ENCODE assay signal across 8 cellular contexts in the genomic region with DNA sequence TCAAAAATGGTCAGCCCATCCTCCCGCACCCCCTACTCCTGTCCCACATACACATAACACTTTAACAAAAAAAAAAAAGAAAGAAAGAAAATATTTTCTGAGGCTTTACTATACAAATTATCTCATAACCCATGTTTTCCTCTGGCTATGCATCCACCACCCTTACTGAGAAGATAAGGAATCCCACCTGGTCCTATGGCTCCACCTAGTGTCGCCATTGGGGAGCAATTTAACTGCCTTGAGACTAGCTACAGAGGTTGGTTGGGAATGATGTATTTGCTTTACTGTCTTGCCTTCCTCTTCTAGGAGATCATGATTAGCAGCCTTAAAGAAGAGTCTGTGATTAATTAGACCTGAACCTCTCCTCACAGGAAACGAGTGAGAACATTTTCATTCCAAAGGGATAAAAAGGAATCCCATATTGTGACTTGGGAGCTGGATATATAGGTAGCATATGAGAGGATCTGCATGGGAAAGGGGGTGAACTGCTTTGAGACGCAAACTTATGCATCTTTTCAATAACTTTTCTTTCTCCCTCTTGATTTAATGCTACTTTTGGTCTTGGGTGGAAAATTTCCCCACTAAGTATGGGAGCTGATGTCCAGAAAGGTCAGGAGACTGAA.
DNase-seq lines count a peak whose midpoint lies in the region; ATAC-seq and TF ChIP-seq lines count a peak whose summit lies in the region.

No MANE protein-coding gene starts in this region.

- TF ChIP-seq POLR2A in body of pancreas (IDR thresholded peaks at IDR 0.05) = no peak

- ATAC-seq in GM18519 (IDR thresholded peaks at IDR 0.05; ENCODE audit: low FRiP score, unreplicated experiment) (peak; percentile 98), HG02981 (IDR thresholded peaks at IDR 0.05; ENCODE audit: unreplicated experiment) (peak; percentile 96), body of pancreas (peak; percentile 96)

- TF ChIP-seq CTCF in body of pancreas (IDR thresholded peaks at IDR 0.05) = peak; percentile 81 to 97 (median 94)

- H3K36me3 ChIP-seq in body of pancreas (replicated peaks in 1 of 2; ENCODE audit: insufficient read depth in 1 of 2, low read depth in 2 of 2) = no peaks in the 10 kb centered on the region

- 13 to 21% methylated on average over 4 of the region's 4 CpGs for WGBS in body of pancreas, 2 donors

- H3K4me1 ChIP-seq in body of pancreas = no peaks in the 10 kb centered on the region

- intact Hi-C loops in body of pancreas (cut with DNase I) = no loop called here

- DNase-seq in AG08396 (ENCODE audit: low spot score) (peak; percentile 65), NCI-H1930 (lab: John Stamatoyannopoulos, UW) (peak; percentile 72 to 83), T1000 (lab: John Stamatoyannopoulos, UW) (peak; percentile 29), body of pancreas (peak; percentile 82 to 86 (median 84)), iPS DF 4.7 (ENCODE audit: extremely low read depth, low spot score) (peak; percentile 64)
- peak; percentile 41 to 55 for DNase-seq in stimulated activated CD4-positive, alpha-beta T cell treated with anti-CD3 and anti-CD28 coated beads, Interleukin-12 subunit alpha, Interleukin-12 subunit beta, amount 100 ng/mL, for 24 hours (ENCODE audit: low read depth in 2 of 2)

- no peaks in the 10 kb centered on the region for H3K9me3 ChIP-seq in body of pancreas

- H3K27ac ChIP-seq in body of pancreas = no peak overlapping the region

- no peak overlapping the region for H3K4me3 ChIP-seq in body of pancreas

- H3K27me3 ChIP-seq in body of pancreas = no peaks in the 10 kb centered on the region

Comparison
In these comparisons a context has a peak if more than half of its experiments do, and no peak if none do; other contexts are left out.
1. DNase-seq: peak in every context shown above with its lines; median percentile 84 in body of pancreas; 78 in NCI-H1930; 65 in AG08396; 64 in iPS DF 4.7; 48 in stimulated activated CD4-positive, alpha-beta T cell treated with anti-CD3 and anti-CD28 coated beads, Interleukin-12 subunit alpha, Interleukin-12 subunit beta, amount 100 ng/mL, for 24 hours; 29 in T1000.